ENCODE assay signal across 23 cellular contexts in the genomic region with DNA sequence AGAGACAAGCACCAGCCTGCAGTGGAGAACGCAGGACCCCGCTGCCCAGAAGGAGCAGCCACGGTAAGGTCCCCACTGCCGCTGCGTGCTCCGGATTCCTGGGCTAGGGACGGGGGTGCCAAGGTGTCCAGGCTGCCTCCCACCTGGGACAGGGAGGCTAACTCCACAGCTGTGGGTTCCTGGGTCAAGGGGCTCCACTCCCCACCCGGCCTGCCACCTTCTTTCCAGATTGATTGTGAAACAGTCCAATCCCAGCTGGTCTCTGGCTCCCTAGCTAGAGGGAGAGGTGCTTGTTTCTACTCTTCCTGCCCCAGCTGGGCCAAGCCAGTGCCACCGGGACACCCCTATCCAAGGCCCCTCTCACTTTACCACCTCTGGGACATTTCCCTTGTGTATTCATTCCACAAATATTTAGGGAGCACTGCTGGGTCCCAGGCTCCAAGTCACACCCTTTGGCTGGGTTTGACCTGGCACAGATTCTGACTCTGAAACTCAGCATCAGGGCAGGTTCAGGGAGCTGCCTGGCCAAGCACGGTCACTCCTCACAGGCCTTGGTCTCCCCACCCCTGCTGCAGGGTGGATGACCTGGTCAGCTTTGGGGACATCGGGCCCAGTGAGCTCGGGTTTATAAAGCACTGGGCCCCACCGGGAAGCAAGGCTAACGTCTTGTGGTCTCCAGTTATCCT. TPM values are rescaled to one million over a fixed set of nuclear protein-coding genes. Genes with fewer than 3 reads are reported as not detected.
DNase-seq lines count a peak whose midpoint lies in the region; ATAC-seq and TF ChIP-seq lines count a peak whose summit lies in the region.
"Had no signal": no experiment of that assay in that cellular context is flagged by ENCODE, and none has a peak within 500 bp of the region (broad histone marks: within the 10 kb centered on the region; RNA-seq: fewer than 3 reads in every experiment).

No MANE protein-coding gene starts in this region.

- no peaks in the 10 kb centered on the region for H3K9me3 ChIP-seq in endodermal cell (ENCODE audit: control insufficient read depth, low read length)
- H3K9me3 ChIP-seq: A549, pancreas, SJCRH30, testis had no signal

- peaks cover 16% of the 10 kb centered on the region for H3K27me3 ChIP-seq in endodermal cell (ENCODE audit: control insufficient read depth, insufficient read depth, low read length, poor library complexity, severe bottlenecking)
- H3K27me3 ChIP-seq: pancreas, testis had no signal

- peaks cover 29% of the 10 kb centered on the region for H3K27me3 Mint-ChIP-seq in endodermal cell (ENCODE audit: insufficient read depth)

- no peak overlapping the region for H3K27ac ChIP-seq in endodermal cell (ENCODE audit: low read depth, low read length)
- H3K27ac ChIP-seq: pancreas, SJCRH30, testis had no signal

- H3K36me3 Mint-ChIP-seq in endodermal cell (ENCODE audit: low read depth): no peaks in the 10 kb centered on the region
- H3K36me3 Mint-ChIP-seq: CD4-positive, CD25-positive, alpha-beta regulatory T cell had no signal

- no peaks in the 10 kb centered on the region for H3K9me3 Mint-ChIP-seq in endodermal cell
- H3K9me3 Mint-ChIP-seq: activated B cell treated with CpG ODN at 0.5 μM for 24 hours; activated T-helper 2 cell treated with anti-CD3 and anti-CD28 coated beads, Interferon-gamma antibody, Interleukin-2, Interleukin-4, amounts not matched to agents 10 μg/mL and 5 μg/mL and 100 μg/mL, durations not matched to agents 14 hours and 24 hours and 36 hours; CD4-positive, CD25-positive, alpha-beta regulatory T cell had no signal

- intact Hi-C loops in Right ventricle myocardium inferior (cut with DNase I) (no loop called here), Right ventricle myocardium superior (cut with DNase I) (no loop called here)

- no peak overlapping the region for H3K4me3 ChIP-seq in endodermal cell (ENCODE audit: low read length)
- H3K4me3 ChIP-seq: A549, pancreas, SJCRH30 had no signal

- H3K4me3 Mint-ChIP-seq in endodermal cell: no peak overlapping the region
- H3K4me3 Mint-ChIP-seq: activated B cell treated with CpG ODN at 0.5 μM for 24 hours; CD4-positive, CD25-positive, alpha-beta regulatory T cell; T-helper 17 cell had no signal

- H3K4me1 Mint-ChIP-seq in endodermal cell: peaks cover 8% of the 10 kb centered on the region

- ATAC-seq in Right ventricle myocardium inferior (no peak), Right ventricle myocardium superior (ENCODE audit: poor library complexity) (no peak), omental fat pad (ENCODE audit: low FRiP score) (no peak), GM21825 (IDR thresholded peaks at IDR 0.05; ENCODE audit: unreplicated experiment) (no peak), HG03175 (IDR thresholded peaks at IDR 0.05; ENCODE audit: unreplicated experiment) (no peak), HG03460 (IDR thresholded peaks at IDR 0.05; ENCODE audit: unreplicated experiment) (no peak), HG02938 (IDR thresholded peaks at IDR 0.05; ENCODE audit: unreplicated experiment) (no peak)
- ATAC-seq: T-helper 17 cell had no signal

- DNase-seq in Right ventricle myocardium inferior (ENCODE audit: missing footprints): peak; percentile 13
- DNase-seq in Right ventricle myocardium superior: no peak
- peak; percentile 44 for DNase-seq in endodermal cell
- peak; percentile 7 for DNase-seq in omental fat pad (ENCODE audit: low spot score)
- DNase-seq: activated B cell treated with CpG ODN at 0.5 μM for 24 hours; CD4-positive, CD25-positive, alpha-beta regulatory T cell; effector memory CD4-positive, alpha-beta T cell; foreskin fibroblast; NCI-H1694; SJCRH30; stimulated activated CD4-positive, alpha-beta T cell treated with anti-CD3 and anti-CD28 coated beads, Interleukin-4, amount 100 ng/mL, for 4 hours; T-helper 17 cell; testis had no signal

- H3K27ac Mint-ChIP-seq in endodermal cell: no peak overlapping the region
- H3K27ac Mint-ChIP-seq: activated B cell treated with CpG ODN at 0.5 μM for 24 hours; activated T-helper 2 cell treated with anti-CD3 and anti-CD28 coated beads, Interferon-gamma antibody, Interleukin-2, Interleukin-4, amounts not matched to agents 10 μg/mL and 5 μg/mL and 100 μg/mL, durations not matched to agents 14 hours and 24 hours and 36 hours; T-helper 17 cell had no signal

- H3K36me3 ChIP-seq in endodermal cell (ENCODE audit: control insufficient read depth, insufficient read depth, low read length): no peaks in the 10 kb centered on the region
- H3K36me3 ChIP-seq: pancreas, SJCRH30 had no signal

- no peaks in the 10 kb centered on the region for H3K4me1 ChIP-seq in endodermal cell (ENCODE audit: control insufficient read depth, insufficient read depth, low read length)
- H3K4me1 ChIP-seq: pancreas, SJCRH30 had no signal

- no peak overlapping the region for H3K9ac ChIP-seq in endodermal cell (ENCODE audit: extremely low read depth, low read length, poor library complexity, severe bottlenecking)

- 85 to 95% methylated on average over 6 to 14 of the region's 14 CpGs for WGBS in endodermal cell (ENCODE audit: insufficient coverage in 1 of 2, insufficient read length in 1 of 2), 2 experiments

- no peak for TF ChIP-seq CTCF in endodermal cell (conservative IDR thresholded peaks at IDR 0.05)
- TF ChIP-seq CTCF in omental fat pad (IDR thresholded peaks at IDR 0.05): no peak

RNA-seq across cellular contexts. Expression of gene PAK6, which starts 1.9 kb away (rescaled TPM):
- total RNA-seq in Right ventricle myocardium inferior (10.1 TPM), Right ventricle myocardium superior (9.7 TPM), endodermal cell (1 to 10 TPM; 7.7 to 9.1 TPM), omental fat pad (1 to 10 TPM in 1 of 4 donors, under 1 TPM in 1, not detected in 2; 0.72 to 1.5 TPM)
- 0.96 TPM for polyA plus RNA-seq in endodermal cell (2013, experiment 1 of 2)
- polyA plus RNA-seq in endodermal cell (2013, experiment 2 of 2): 0.29 TPM
- total RNA-seq: CD4-positive, CD25-positive, alpha-beta regulatory T cell; NCI-H460; SJCRH30; T-helper 17 cell had no signal
- polyA plus RNA-seq: CD4-positive, CD25-positive, alpha-beta regulatory T cell had no signal

RNA-seq across cellular contexts. Expression of gene ANKRD63, which starts 42.1 kb away (rescaled TPM):
- 0.92 TPM for total RNA-seq in Right ventricle myocardium inferior
- total RNA-seq in Right ventricle myocardium superior: 0.65 TPM
- total RNA-seq in endodermal cell: not detected
- polyA plus RNA-seq in endodermal cell (2013, experiment 1 of 2): 0.39 TPM
- 0.33 TPM for polyA plus RNA-seq in endodermal cell (2013, experiment 2 of 2)
- not detected for total RNA-seq in omental fat pad
- total RNA-seq: activated B cell treated with CpG ODN at 0.5 μM for 24 hours, NCI-H460, pancreas, skeletal muscle tissue had no signal
- polyA plus RNA-seq: adipose tissue; CD4-positive, CD25-positive, alpha-beta regulatory T cell; pancreas had no signal
